Comparison of ENCODE assay signal across 19 cellular contexts in genomic region chr9:78775211-78775610, GRCh38.
"Had no signal": no experiment of that assay in that cellular context is flagged by ENCODE, and none has a peak within 500 bp of the region (broad histone marks: within the 10 kb centered on the region; RNA-seq: fewer than 3 reads in every experiment).

No MANE protein-coding gene starts in this region.

- H3K27ac ChIP-seq: ascending aorta, breast epithelium, gastroesophageal sphincter, heart right ventricle, lower lobe of right lung, neural progenitor cell, ovary, sigmoid colon, spleen, upper lobe of left lung had no signal

- H3K36me3 Mint-ChIP-seq: neural progenitor cell had no signal

- H3K27me3 Mint-ChIP-seq: activated naive CD8-positive, alpha-beta T cell treated with anti-CD3 and anti-CD28 coated beads, Interleukin-2, amount 50 U/mL, for 24 hours; stimulated activated naive CD8-positive, alpha-beta T cell treated with anti-CD3 and anti-CD28 coated beads, Interleukin-15, amount 100 ng/mL, for 72 hours had no signal

- H3K4me3 Mint-ChIP-seq: activated naive CD8-positive, alpha-beta T cell treated with anti-CD3 and anti-CD28 coated beads, Interleukin-2, amount 50 U/mL, for 24 hours; neural progenitor cell; stimulated activated naive CD8-positive, alpha-beta T cell treated with anti-CD3 and anti-CD28 coated beads, Interleukin-15, amount 100 ng/mL, for 72 hours; T-helper 2 cell treated with Interferon-gamma antibody and Interleukin-4, amounts not matched to agents 5 μg/mL and 100 μg/mL, for 36 hours had no signal

- H3K4me1 Mint-ChIP-seq: activated naive CD8-positive, alpha-beta T cell treated with anti-CD3 and anti-CD28 coated beads, Interleukin-2, amount 50 U/mL, for 24 hours; stimulated activated naive CD8-positive, alpha-beta T cell treated with anti-CD3 and anti-CD28 coated beads, Interleukin-15, amount 100 ng/mL, for 72 hours had no signal

- H3K9me3 Mint-ChIP-seq: activated naive CD8-positive, alpha-beta T cell treated with anti-CD3 and anti-CD28 coated beads, Interleukin-2, amount 50 U/mL, for 24 hours; neural progenitor cell; stimulated activated naive CD8-positive, alpha-beta T cell treated with anti-CD3 and anti-CD28 coated beads, Interleukin-15, amount 100 ng/mL, for 72 hours; T-helper 2 cell treated with Interferon-gamma antibody and Interleukin-4, amounts not matched to agents 5 μg/mL and 100 μg/mL, for 36 hours had no signal

- H3K9ac ChIP-seq: neural progenitor cell had no signal

- H3K36me3 ChIP-seq: ascending aorta, breast epithelium, gastroesophageal sphincter, heart right ventricle, lower lobe of right lung, neural progenitor cell, ovary, sigmoid colon, spleen, upper lobe of left lung had no signal

- H3K9me3 ChIP-seq: ascending aorta, breast epithelium, gastroesophageal sphincter, heart right ventricle, lower lobe of right lung, ovary, sigmoid colon, spleen, upper lobe of left lung had no signal

- H3K4me1 ChIP-seq: ascending aorta, breast epithelium, gastroesophageal sphincter, lower lobe of right lung, sigmoid colon, upper lobe of left lung had no signal

- H3K27me3 ChIP-seq: ascending aorta, breast epithelium, gastroesophageal sphincter, heart right ventricle, neural progenitor cell, ovary, sigmoid colon, spleen, upper lobe of left lung had no signal

- H3K27ac Mint-ChIP-seq: activated naive CD8-positive, alpha-beta T cell treated with anti-CD3 and anti-CD28 coated beads, Interleukin-2, amount 50 U/mL, for 24 hours; neural progenitor cell; stimulated activated naive CD8-positive, alpha-beta T cell treated with anti-CD3 and anti-CD28 coated beads, Interleukin-15, amount 100 ng/mL, for 72 hours; T-helper 2 cell treated with Interferon-gamma antibody and Interleukin-4, amounts not matched to agents 5 μg/mL and 100 μg/mL, for 36 hours had no signal

- DNase-seq: activated naive CD4-positive, alpha-beta T cell treated with Interleukin-2 at 50 U/mL for 16 hours; activated naive CD8-positive, alpha-beta T cell treated with anti-CD3 and anti-CD28 coated beads, Interleukin-2, amount 50 U/mL, for 24 hours; activated T-cell treated with anti-CD3 and anti-CD28 coated beads for 4 hours; dermis blood vessel endothelial cell; erythroblast; heart right ventricle; left cardiac atrium; lower lobe of right lung; midbrain; ovary; sigmoid colon; spleen; stimulated activated naive CD8-positive, alpha-beta T cell treated with anti-CD3 and anti-CD28 coated beads, Interleukin-15, amount 100 ng/mL, for 72 hours; upper lobe of left lung had no signal

- H3K4me3 ChIP-seq: ascending aorta, breast epithelium, gastroesophageal sphincter, heart right ventricle, lower lobe of right lung, neural progenitor cell, ovary, sigmoid colon, spleen, upper lobe of left lung had no signal
